8 cellular contexts compared by ENCODE assay signal in genomic region chr2:102848366-102848839, GRCh38.
DNase-seq lines count a peak whose midpoint lies in the region; ATAC-seq and TF ChIP-seq lines count a peak whose summit lies in the region.

No MANE protein-coding gene starts in this region.

- no peak for TF ChIP-seq POLR2A in suprapubic skin (IDR thresholded peaks at IDR 0.05)

- H3K9me3 ChIP-seq in skeletal muscle satellite cell (replicated peaks; ENCODE audit: low read length) (no peaks in the 10 kb centered on the region), suprapubic skin (no peaks in the 10 kb centered on the region)

- H3K27me3 ChIP-seq in skeletal muscle satellite cell (ENCODE audit: control insufficient read depth, insufficient read depth, low read length): peaks cover 11% of the 10 kb centered on the region
- peaks cover 15% of the 10 kb centered on the region for H3K27me3 ChIP-seq in suprapubic skin

- peak overlapping the region; percentile 63 for H3K4me2 ChIP-seq in skeletal muscle satellite cell (ENCODE audit: low read length)

- TF ChIP-seq EP300 in suprapubic skin (IDR thresholded peaks at IDR 0.05): no peak

- TF ChIP-seq CTCF in astrocyte of the spinal cord (IDR thresholded peaks at IDR 0.05; ENCODE audit: low read depth, low read length): no peak
- TF ChIP-seq CTCF in suprapubic skin (IDR thresholded peaks at IDR 0.05): no peak

- no peak overlapping the region for H3K9ac ChIP-seq in skeletal muscle satellite cell (ENCODE audit: low read depth, low read length)

- H3K4me3 ChIP-seq in astrocyte of the spinal cord (ENCODE audit: low read depth, low read length) (peak overlapping the region; percentile 20), skeletal muscle satellite cell (ENCODE audit: low read length) (peak overlapping the region; percentile 43), suprapubic skin (no peak overlapping the region)

- ATAC-seq in GM21737 (IDR thresholded peaks at IDR 0.05; ENCODE audit: unreplicated experiment) (no peak), HG03571 (IDR thresholded peaks at IDR 0.05; ENCODE audit: unreplicated experiment) (no peak)

- H3K27ac ChIP-seq in suprapubic skin: no peak overlapping the region

- DNase-seq in H4 (ENCODE audit: low spot score) (peak; percentile 91), NCI-H345 treated with DMSO at 0.1 percent for 48 hours (lab: John Stamatoyannopoulos, UW; ENCODE audit: unreplicated experiment) (peak; percentile 80), astrocyte of the spinal cord (ENCODE audit: low read depth, low spot score) (peak; percentile 55), iPS DF 4.7 (ENCODE audit: extremely low read depth, low spot score) (peak; percentile 64), suprapubic skin (ENCODE audit: low spot score in 2 of 2) (no peak)

- in situ Hi-C loops in astrocyte of the spinal cord (cut with HindIII; ENCODE audit: low sequenced_read_pairs): no loop called here

- H3K4me1 ChIP-seq in skeletal muscle satellite cell (ENCODE audit: control insufficient read depth, insufficient read depth, low read length) (no peaks in the 10 kb centered on the region), suprapubic skin (peaks cover 7% of the 10 kb centered on the region)

- no peaks in the 10 kb centered on the region for H3K36me3 ChIP-seq in skeletal muscle satellite cell (ENCODE audit: insufficient read depth, low read length)
- H3K36me3 ChIP-seq in suprapubic skin: no peaks in the 10 kb centered on the region

- 10% methylated on average over 12 of the region's 12 CpGs for WGBS in suprapubic skin

Comparison
In these comparisons a context has a peak if more than half of its experiments do, and no peak if none do; other contexts are left out.
1. DNase-seq: peak in H4 (single experiment), NCI-H345 treated with DMSO at 0.1 percent for 48 hours (single experiment), astrocyte of the spinal cord (single experiment) and iPS DF 4.7 (single experiment); none in suprapubic skin (0 of 2).